30 cellular contexts compared by ENCODE assay signal in the genomic region with DNA sequence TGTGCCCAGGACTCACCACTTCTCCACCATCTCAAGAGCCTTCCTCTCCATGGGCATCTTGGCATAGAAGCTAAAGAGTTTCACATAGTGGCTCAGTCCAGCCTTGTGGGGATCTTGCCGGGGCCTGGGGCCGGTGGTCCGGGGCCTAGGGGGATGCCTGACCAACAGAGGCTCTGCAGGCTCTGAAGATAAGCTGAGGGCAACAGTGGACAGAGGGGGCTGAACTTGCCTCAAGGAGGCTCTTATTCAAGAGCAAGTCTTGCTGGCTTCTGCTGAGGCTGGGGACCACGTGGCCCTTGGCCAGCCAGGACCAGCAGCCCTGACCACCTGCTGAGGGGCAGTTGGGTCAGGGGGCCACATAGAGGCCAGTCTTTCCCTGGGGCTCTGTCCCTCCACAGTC. TPM values are rescaled to one million over a fixed set of nuclear protein-coding genes. Genes with fewer than 3 reads are reported as not detected.
"Had no signal": no experiment of that assay in that cellular context is flagged by ENCODE, and none has a peak within 500 bp of the region (broad histone marks: within the 10 kb centered on the region; RNA-seq: fewer than 3 reads in every experiment).

No MANE protein-coding gene starts in this region.

- H3K36me3 ChIP-seq: neural progenitor cell, ovary had no signal

- H3K4me3 ChIP-seq: neural progenitor cell, ovary, psoas muscle, right lobe of liver, sigmoid colon, suprapubic skin, testis, tibial artery, transverse colon, upper lobe of right lung, vagina had no signal

- H3K4me1 ChIP-seq: parathyroid adenoma, testis had no signal

- ATAC-seq: natural killer cell; psoas muscle; right cardiac atrium; right lobe of liver; stimulated activated effector memory CD8-positive, alpha-beta T cell treated with anti-CD3 and anti-CD28 coated beads, Interleukin-12 subunit alpha, Interleukin-12 subunit beta, amount 100 ng/mL, for 72 hours; stimulated activated naive CD8-positive, alpha-beta T cell treated with anti-CD3 and anti-CD28 coated beads, Interleukin-15, amount 100 ng/mL, for 72 hours; stimulated activated naive CD8-positive, alpha-beta T cell treated with anti-CD3 and anti-CD28 coated beads, Interleukin-15, Interleukin-2, amounts not matched to agents 100 U/mL and 50 U/mL, for 24 hours; upper lobe of right lung had no signal

- H3K4me3 Mint-ChIP-seq: natural killer cell; nephron; neural progenitor cell; stimulated activated effector memory CD8-positive, alpha-beta T cell treated with anti-CD3 and anti-CD28 coated beads, Interleukin-12 subunit alpha, Interleukin-12 subunit beta, amount 100 ng/mL, for 72 hours; stimulated activated naive CD8-positive, alpha-beta T cell treated with anti-CD3 and anti-CD28 coated beads, Interleukin-15, amount 100 ng/mL, for 72 hours; type B pancreatic cell had no signal

- H3K4me2 ChIP-seq: neural progenitor cell had no signal

- H3K27ac Mint-ChIP-seq: natural killer cell; nephron; neural progenitor cell; progenitor cell of endocrine pancreas; stimulated activated effector memory CD8-positive, alpha-beta T cell treated with anti-CD3 and anti-CD28 coated beads, Interleukin-12 subunit alpha, Interleukin-12 subunit beta, amount 100 ng/mL, for 72 hours; stimulated activated naive CD8-positive, alpha-beta T cell treated with anti-CD3 and anti-CD28 coated beads, Interleukin-15, amount 100 ng/mL, for 72 hours; type B pancreatic cell had no signal

- H3K27me3 ChIP-seq: neural progenitor cell, ovary, right lobe of liver, sigmoid colon, suprapubic skin, testis, tibial artery, transverse colon, upper lobe of right lung, vagina had no signal

- H3K27me3 Mint-ChIP-seq: progenitor cell of endocrine pancreas; stimulated activated naive CD8-positive, alpha-beta T cell treated with anti-CD3 and anti-CD28 coated beads, Interleukin-15, amount 100 ng/mL, for 72 hours; type B pancreatic cell had no signal

- H3K27ac ChIP-seq: neural progenitor cell, ovary, parathyroid adenoma, psoas muscle, right lobe of liver, sigmoid colon, suprapubic skin, testis, tibial artery, transverse colon, upper lobe of right lung, vagina had no signal

- H2AFZ ChIP-seq: neural progenitor cell, parathyroid adenoma had no signal

- H3K9ac ChIP-seq: neural progenitor cell, parathyroid adenoma had no signal

- H3K79me2 ChIP-seq: parathyroid adenoma had no signal

- FAIRE-seq: small intestine, urothelium cell line had no signal

- H3K9me3 ChIP-seq: ovary, psoas muscle, right lobe of liver, sigmoid colon, suprapubic skin, testis, tibial artery, transverse colon, upper lobe of right lung, vagina had no signal

- H3K36me3 Mint-ChIP-seq: natural killer cell had no signal

- H3K9me3 Mint-ChIP-seq: natural killer cell; nephron; neural progenitor cell; stimulated activated effector memory CD8-positive, alpha-beta T cell treated with anti-CD3 and anti-CD28 coated beads, Interleukin-12 subunit alpha, Interleukin-12 subunit beta, amount 100 ng/mL, for 72 hours; stimulated activated naive CD8-positive, alpha-beta T cell treated with anti-CD3 and anti-CD28 coated beads, Interleukin-15, amount 100 ng/mL, for 72 hours; type B pancreatic cell had no signal

- DNase-seq: natural killer cell; occipital lobe; ovary; posterior cingulate gyrus; psoas muscle; right cardiac atrium; right lobe of liver; sigmoid colon; small intestine; stimulated activated CD4-positive, alpha-beta T cell treated with anti-CD3 and anti-CD28 coated beads, Interleukin-15, amount 100 ng/mL, for 24 hours; stimulated activated CD4-positive, alpha-beta T cell treated with anti-CD3 and anti-CD28 coated beads, Interleukin-2, amount 100 ng/mL, for 24 hours; stimulated activated CD4-positive, alpha-beta T cell treated with anti-CD3 and anti-CD28 coated beads, Interleukin-2, amount 100 ng/mL, for 48 hours; stimulated activated CD4-positive, alpha-beta T cell treated with anti-CD3 and anti-CD28 coated beads, Interleukin-4, amount 100 ng/mL, for 24 hours; stimulated activated naive CD4-positive, alpha-beta T cell; stimulated activated naive CD8-positive, alpha-beta T cell treated with anti-CD3 and anti-CD28 coated beads, Interleukin-15, amount 100 ng/mL, for 72 hours; stimulated activated naive CD8-positive, alpha-beta T cell treated with anti-CD3 and anti-CD28 coated beads, Interleukin-15, Interleukin-2, amounts not matched to agents 100 U/mL and 50 U/mL, for 24 hours; substantia nigra; testis; tibial artery; transverse colon; upper lobe of right lung had no signal

RNA-seq across cellular contexts. Expression of gene TSNAXIP1, which starts 22.0 kb away (rescaled TPM):
- total RNA-seq: vagina had no signal
